In the genomic region with DNA sequence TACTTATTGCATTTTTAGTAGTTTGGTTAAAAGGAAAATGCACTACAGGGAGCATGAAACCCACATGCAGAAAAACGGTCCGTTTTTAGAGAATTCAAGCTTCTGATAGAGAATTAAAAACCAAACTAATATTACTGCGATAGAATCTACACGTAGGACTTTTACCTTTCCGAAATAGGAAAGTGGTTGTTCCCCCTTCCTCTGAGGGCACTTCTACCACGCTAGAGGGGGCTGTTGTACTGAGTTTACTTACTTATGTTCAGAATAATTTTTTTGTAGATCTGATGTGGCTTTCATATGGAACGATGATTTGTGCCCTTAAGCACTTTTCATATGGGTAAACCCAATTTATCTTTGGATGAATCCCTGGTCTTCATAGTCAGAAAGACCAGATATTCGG, we compare ENCODE assay signal across 8 cellular contexts.
DNase-seq lines count a peak whose midpoint lies in the region; ATAC-seq and TF ChIP-seq lines count a peak whose summit lies in the region.

No MANE protein-coding gene starts in this region.

- ATAC-seq in CD4-positive, alpha-beta T cell (ENCODE audit: poor library complexity), result peak; percentile 59
- ATAC-seq in GM21737 (IDR thresholded peaks at IDR 0.05; ENCODE audit: unreplicated experiment), result no peak

- no peak overlapping the region for H3K4me3 Mint-ChIP-seq in CD4-positive, alpha-beta T cell
- no peak overlapping the region for H3K4me3 Mint-ChIP-seq in progenitor cell of endocrine pancreas (ENCODE audit: low read depth)

- H3K27ac ChIP-seq in CD4-positive, alpha-beta T cell (ENCODE audit: low read depth, low read length), result no peak overlapping the region
- H3K27ac ChIP-seq in HEK293 (ENCODE audit: extremely low read depth, low read depth, low read length), result no peak overlapping the region

- H3K27ac Mint-ChIP-seq in CD4-positive, alpha-beta T cell, result no peak overlapping the region
- no peak overlapping the region for H3K27ac Mint-ChIP-seq in progenitor cell of endocrine pancreas

- no peaks in the 10 kb centered on the region for H3K9me3 ChIP-seq in CD4-positive, alpha-beta T cell (ENCODE audit: control insufficient read depth, low read length)
- no peaks in the 10 kb centered on the region for H3K9me3 ChIP-seq in HEK293 (ENCODE audit: control insufficient read depth, insufficient read depth, low read depth, low read length)

- peak; percentile 67 for TF ChIP-seq CTCF in CD4-positive, alpha-beta T cell (IDR thresholded peaks at IDR 0.05)
- TF ChIP-seq CTCF in HEK293 (tag by site-specific recombination; IDR thresholded peaks at IDR 0.05) (peak; percentile 47; the same call in 1 of the 2 replicates), progenitor cell of endocrine pancreas (IDR thresholded peaks at IDR 0.05; ENCODE audit: unreplicated experiment) (peak; percentile 79)

- no peak overlapping the region for H3K4me3 ChIP-seq in HEK293 (ENCODE audit: low read depth, low read length)

- H3K4me1 ChIP-seq in HEK293 (ENCODE audit: control insufficient read depth, insufficient read depth, low read length), result no peaks in the 10 kb centered on the region

- no peaks in the 10 kb centered on the region for H3K9me3 Mint-ChIP-seq in CD4-positive, alpha-beta T cell
- H3K9me3 Mint-ChIP-seq in progenitor cell of endocrine pancreas (ENCODE audit: low read depth), result no peaks in the 10 kb centered on the region

- H3K27me3 Mint-ChIP-seq in CD4-positive, alpha-beta T cell, result peaks cover 11% of the 10 kb centered on the region
- no peaks in the 10 kb centered on the region for H3K27me3 Mint-ChIP-seq in progenitor cell of endocrine pancreas

- H3K36me3 Mint-ChIP-seq in CD4-positive, alpha-beta T cell (ENCODE audit: low read depth), result no peaks in the 10 kb centered on the region
- H3K36me3 Mint-ChIP-seq in progenitor cell of endocrine pancreas (ENCODE audit: insufficient read depth), result no peaks in the 10 kb centered on the region

- H3K4me1 Mint-ChIP-seq in CD4-positive, alpha-beta T cell (ENCODE audit: low read depth), result no peaks in the 10 kb centered on the region
- peaks cover 8% of the 10 kb centered on the region for H3K4me1 Mint-ChIP-seq in progenitor cell of endocrine pancreas (ENCODE audit: low read depth)

- intact Hi-C loops in CD4-positive, alpha-beta T cell (cut with DNase I, micrococcal nuclease), result loop anchor here (1.0 to 5.0 kb wide), 10 partner anchors 267 to 827 kb away; partner anchors contain the start of gene ASF1A (in 1 of the 2)

- POLR2A ChIA-PET in CD4-positive, alpha-beta T cell (lab: Charles Lee), result no interaction called here
- POLR2A ChIA-PET in HEK293 (lab: Yijun Ruan, JAX), result no interaction called here

- peak in 9 of 10 experiments; percentile 9 to 41 (median 27) for DNase-seq in CD4-positive, alpha-beta T cell
- peak; percentile 7 for DNase-seq in NCI-H510A (lab: John Stamatoyannopoulos, UW)
- peak; percentile 47 for DNase-seq in activated CD8-positive, alpha-beta memory T cell treated with anti-CD3 and anti-CD28 coated beads, Interleukin-2, amount 50 U/mL, for 4 hours
- peak; percentile 79 for DNase-seq in fibroblast of peridontal ligament (ENCODE audit: extremely low read depth)
- peak; percentile 14 for DNase-seq in progenitor cell of endocrine pancreas (ENCODE audit: low spot score, unreplicated experiment)
- no peak for DNase-seq in epidermal melanocyte (ENCODE audit: insufficient read length, low spot score)

- CTCF ChIA-PET in CD4-positive, alpha-beta T cell (lab: Charles Lee), result interaction anchor here (1.0 kb wide), 1 partner anchor 18 kb away, joined by 4 read pairs; no protein-coding TSS in a partner anchor
- CTCF ChIA-PET in HEK293 (lab: Yijun Ruan, JAX), result interaction anchor here (0.5 to 5.8 kb wide), 38 partner anchors 8 to 830 kb away, joined by 3 to 31 read pairs (median 4); partner anchors contain the start of gene PLN

- no peaks in the 10 kb centered on the region for H3K27me3 ChIP-seq in CD4-positive, alpha-beta T cell (ENCODE audit: control insufficient read depth, insufficient read depth, low read length)

- H3K36me3 ChIP-seq in HEK293 (ENCODE audit: control insufficient read depth in 2 of 2, insufficient read depth in 1 of 2, low read length in 2 of 2), result no peaks in the 10 kb centered on the region

TF ChIP-seq in HEK293, 187 proteins besides CTCF, POLR2A, EP300 and RAD21:
- TF ChIP-seq ZNF654 (tag by site-specific recombination; IDR thresholded peaks at IDR 0.05; ENCODE audit: low read depth) (peak; percentile 85), IKZF3 (tag by site-specific recombination; IDR thresholded peaks at IDR 0.05) (no peak), PRDM1 (tag by site-specific recombination; IDR thresholded peaks at IDR 0.05) (0 out of 2 replicates have a peak, but pooled peaks have one; percentile 19)
